Comparison of ENCODE assay signal across 8 cellular contexts in genomic region chr1:200184196-200184595, GRCh38.
DNase-seq lines count a peak whose midpoint lies in the region; ATAC-seq and TF ChIP-seq lines count a peak whose summit lies in the region.

No MANE protein-coding gene starts in this region.

- no peaks in the 10 kb centered on the region for H3K36me3 ChIP-seq in ascending aorta

- no peak overlapping the region for H3K4me3 ChIP-seq in ascending aorta

- ATAC-seq in GM21367 (IDR thresholded peaks at IDR 0.05; ENCODE audit: unreplicated experiment): no peak

- peaks cover 0 to 10% of the 10 kb centered on the region in 2 donors for H3K4me1 ChIP-seq in ascending aorta

- no peaks in the 10 kb centered on the region for H3K27me3 ChIP-seq in ascending aorta

- no peak for TF ChIP-seq CTCF in ascending aorta (IDR thresholded peaks at IDR 0.05)

- no peak overlapping the region for H3K27ac ChIP-seq in ascending aorta

- intact Hi-C loops in ascending aorta (cut with DNase I): no loop called here

- DNase-seq in DMS79 (lab: John Stamatoyannopoulos, UW): peak; percentile 1
- peak; percentile 84 for DNase-seq in NCI-H2029 treated with DMSO at 0.1 percent for 48 hours (lab: John Stamatoyannopoulos, UW)
- DNase-seq in ascending aorta (ENCODE audit: low spot score in 2 of 2): peak; percentile 60 to 87
- peak; percentile 89 for DNase-seq in kidney tubule cell (ENCODE audit: low spot score)
- DNase-seq in mesenteric fat pad (ENCODE audit: low spot score): no peak
- DNase-seq in islet precursor cell: no peak
- no peak for DNase-seq in central memory CD4-positive, alpha-beta T cell

- H3K9me3 ChIP-seq in ascending aorta: no peaks in the 10 kb centered on the region

Comparison
In these comparisons a context has a peak if more than half of its experiments do, and no peak if none do; other contexts are left out.
1. DNase-seq: peak in DMS79 (single experiment), NCI-H2029 treated with DMSO at 0.1 percent for 48 hours (single experiment), ascending aorta (2 of 2) and kidney tubule cell (single experiment); none in mesenteric fat pad (single experiment), islet precursor cell (single experiment) and central memory CD4-positive, alpha-beta T cell (single experiment).